1 cellular context compared by ENCODE assay signal in genomic region chr17:41738077-41738800, GRCh38.
TF ChIP-seq lines count a peak whose summit lies in the region.

No MANE protein-coding gene starts in this region.

TF ChIP-seq in K562, 482 proteins besides CTCF, POLR2A, EP300 and RAD21 (continued from another document and continues in another):
- TF ChIP-seq DMBX1 (CRISPR knock-in tag; IDR thresholded peaks at IDR 0.05; ENCODE audit: borderline replicate concordance) = peak; percentile 88; the same call in 1 of the 2 replicates
- TF ChIP-seq ZNF717 (CRISPR knock-in tag; IDR thresholded peaks at IDR 0.05) = no peak
- TF ChIP-seq SMARCC2 (IDR thresholded peaks at IDR 0.05; ENCODE audit: low read depth) = no peak
- no peak for TF ChIP-seq SAFB (IDR thresholded peaks at IDR 0.05; ENCODE audit: borderline replicate concordance, low read depth, low read length)
- no peak for TF ChIP-seq CGGBP1 (CRISPR knock-in tag; IDR thresholded peaks at IDR 0.05)
- no peak for TF ChIP-seq SLC30A9 (CRISPR knock-in tag; IDR thresholded peaks at IDR 0.05)
- peak; percentile 38; the same call in 1 of the 2 replicates for TF ChIP-seq ZNF79 (CRISPR knock-in tag; IDR thresholded peaks at IDR 0.05; ENCODE audit: low read depth)
- TF ChIP-seq TAF15 (IDR thresholded peaks at IDR 0.05; ENCODE audit: low read depth, low read length) = no peak
- no peak for TF ChIP-seq FOXK1 (CRISPR knock-in tag; IDR thresholded peaks at IDR 0.05; ENCODE audit: borderline replicate concordance)
- peak; percentile 67; the same call in 1 of the 2 replicates for TF ChIP-seq E2F3 (CRISPR knock-in tag; IDR thresholded peaks at IDR 0.05)
- no peak for TF ChIP-seq TFE3 (CRISPR knock-in tag; IDR thresholded peaks at IDR 0.05)
- no peak for TF ChIP-seq ZMIZ1 (IDR thresholded peaks at IDR 0.05; ENCODE audit: low read depth in 2 of 2, low read length in 2 of 2)
- TF ChIP-seq CCNT2 (IDR thresholded peaks at IDR 0.05; ENCODE audit: borderline replicate concordance, extremely low read depth, insufficient read length, low read depth, low read length) = no peak
- no peak for TF ChIP-seq GABPB1 (CRISPR knock-in tag; IDR thresholded peaks at IDR 0.05)
- TF ChIP-seq NFIX (CRISPR knock-in tag; IDR thresholded peaks at IDR 0.05; ENCODE audit: low read depth) = no peak
- TF ChIP-seq SIRT6 (IDR thresholded peaks at IDR 0.05; ENCODE audit: low read depth, low read length) = no peak
- TF ChIP-seq SRSF3 (IDR thresholded peaks at IDR 0.05; ENCODE audit: insufficient read depth, low read length) = no peak
- no peak for TF ChIP-seq ZNF507 (tag; conservative IDR thresholded peaks at IDR 0.05)
- no peak for TF ChIP-seq NFXL1 (CRISPR knock-in tag; IDR thresholded peaks at IDR 0.05)
- peak; percentile 23; the same call in 1 of the 2 replicates for TF ChIP-seq SPI1 (IDR thresholded peaks at IDR 0.05; ENCODE audit: borderline replicate concordance, low read depth, low read length)
- TF ChIP-seq HDGF (IDR thresholded peaks at IDR 0.05) = no peak
- TF ChIP-seq ETV5 (CRISPR knock-in tag; IDR thresholded peaks at IDR 0.05; ENCODE audit: low read depth) = no peak
- no peak for TF ChIP-seq NELFE (IDR thresholded peaks at IDR 0.05; ENCODE audit: insufficient read depth, insufficient read length)
- TF ChIP-seq HNRNPL (IDR thresholded peaks at IDR 0.05; ENCODE audit: low read depth, low read length) = no peak
- peak; percentile 85 for TF ChIP-seq NFRKB (IDR thresholded peaks at IDR 0.05; ENCODE audit: low read depth)
- TF ChIP-seq RREB1 (CRISPR knock-in tag; IDR thresholded peaks at IDR 0.05) = 0 out of 2 replicates have a peak, but pooled peaks have one; percentile 54
- TF ChIP-seq BMI1 (IDR thresholded peaks at IDR 0.05; ENCODE audit: low read length) = no peak
- no peak for TF ChIP-seq NFYB (IDR thresholded peaks at IDR 0.05; ENCODE audit: extremely low read depth, insufficient read length)
- TF ChIP-seq SMAD3 (CRISPR knock-in tag; conservative IDR thresholded peaks at IDR 0.05) = peak; percentile 83
- no peak for TF ChIP-seq PURB (CRISPR knock-in tag; IDR thresholded peaks at IDR 0.05; ENCODE audit: low read depth)
- TF ChIP-seq ZNF174 (CRISPR knock-in tag; IDR thresholded peaks at IDR 0.05) = no peak
- TF ChIP-seq ZNF407 (IDR thresholded peaks at IDR 0.05; ENCODE audit: low read depth) = no peak
- TF ChIP-seq CLOCK (CRISPR knock-in tag; IDR thresholded peaks at IDR 0.05; ENCODE audit: borderline replicate concordance) = 0 out of 2 replicates have a peak, but pooled peaks have one; percentile 12
- no peak for TF ChIP-seq GTF2E2 (tag; IDR thresholded peaks at IDR 0.05)
- no peak for TF ChIP-seq GABPA (tag; conservative IDR thresholded peaks at IDR 0.05; ENCODE audit: low read depth)
- 0 out of 2 replicates have a peak, but pooled peaks have one; percentile 62 for TF ChIP-seq ZNF133 (CRISPR knock-in tag; IDR thresholded peaks at IDR 0.05)
- TF ChIP-seq EP400 (IDR thresholded peaks at IDR 0.05) = peak; percentile 85
